ENCODE assay signal across 10 cellular contexts in the genomic region with DNA sequence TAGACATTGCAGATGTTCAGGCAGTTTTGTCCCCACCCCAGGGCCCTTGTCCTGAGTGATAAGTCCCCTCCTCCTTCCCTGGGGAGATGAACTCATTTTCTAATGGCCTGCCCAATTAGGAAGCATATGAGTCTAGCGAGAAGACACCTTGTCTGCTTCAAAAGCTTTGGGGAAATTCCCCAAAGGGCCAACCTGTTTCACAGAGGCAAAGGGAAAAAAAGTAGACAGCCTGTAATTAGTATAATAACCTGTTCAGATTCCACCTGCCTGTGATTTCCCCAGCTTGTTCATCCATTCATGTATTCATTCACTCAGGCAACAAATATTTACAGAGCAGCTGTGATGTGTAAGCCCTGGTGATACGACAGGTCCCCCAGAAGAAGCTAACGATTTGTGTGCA.
DNase-seq lines count a peak whose midpoint lies in the region; ATAC-seq and TF ChIP-seq lines count a peak whose summit lies in the region.
"Had no signal": no experiment of that assay in that cellular context is flagged by ENCODE, and none has a peak within 500 bp of the region (broad histone marks: within the 10 kb centered on the region; RNA-seq: fewer than 3 reads in every experiment).

No MANE protein-coding gene starts in this region.

- H3K4me1 ChIP-seq in mucosa of descending colon (ENCODE audit: low read depth): no peaks in the 10 kb centered on the region
- peaks cover 16% of the 10 kb centered on the region for H3K4me1 ChIP-seq in mammary epithelial cell (ENCODE audit: insufficient read depth, low read length)

- dilution Hi-C loops in mammary epithelial cell (cut with HindIII; ENCODE audit: low sequenced_read_pairs): no loop called here

- H3K27ac ChIP-seq in mammary epithelial cell (ENCODE audit: insufficient read depth, low read depth, low read length): no peak overlapping the region
- H3K27ac ChIP-seq: HL-60 had no signal

- no peaks in the 10 kb centered on the region for H4K20me1 ChIP-seq in mammary epithelial cell (ENCODE audit: insufficient read depth, low read length)

- peak; percentile 9 to 96 (median 78) for DNase-seq in NCI-H1417 (lab: John Stamatoyannopoulos, UW)
- DNase-seq in mucosa of descending colon: no peak
- no peak for DNase-seq in NOMO-1 (lab: John Stamatoyannopoulos, UW; ENCODE audit: unreplicated experiment in 2 of 2)
- DNase-seq in nucleus accumbens (lab: John Stamatoyannopoulos, UW): no peak
- DNase-seq in stimulated activated CD4-positive, alpha-beta T cell treated with anti-CD3 and anti-CD28 coated beads, Interleukin-1b, Interleukin-23, amount 100 ng/mL, for 48 hours: no peak
- DNase-seq in mammary epithelial cell: no peak
- DNase-seq: anterior cingulate cortex had no signal

- H3K36me3 ChIP-seq in mucosa of descending colon (ENCODE audit: low read depth) (no peaks in the 10 kb centered on the region), mammary epithelial cell (ENCODE audit: insufficient read depth, low read length) (no peaks in the 10 kb centered on the region)

- H3K9me3 ChIP-seq in mucosa of descending colon (no peaks in the 10 kb centered on the region), mammary epithelial cell (replicated peaks; ENCODE audit: insufficient read depth, low read length) (no peaks in the 10 kb centered on the region)

- in situ Hi-C loops in mammary epithelial cell (cut with MboI; ENCODE audit: low sequenced_read_pairs in 2 of 2): no loop called here

- ATAC-seq in GM18858 (IDR thresholded peaks at IDR 0.05; ENCODE audit: unreplicated experiment) (peak; percentile 63), HG02588 (IDR thresholded peaks at IDR 0.05; ENCODE audit: unreplicated experiment) (peak; percentile 62), mucosa of descending colon (peak; percentile 51)

- no peak overlapping the region for H2AFZ ChIP-seq in mammary epithelial cell (ENCODE audit: low read depth, low read length)

- no TSS peak for BruUV-seq in mammary epithelial cell (replicated peaks; lab: Mats Ljungman, UMichigan)

- H3K4me3 ChIP-seq in mucosa of descending colon: no peak overlapping the region
- H3K4me3 ChIP-seq in mammary epithelial cell (replicated peaks in 1 of 3; ENCODE audit: insufficient read depth in 1 of 3, low read depth in 2 of 3, low read length in 3 of 3): no peak overlapping the region

- no peak overlapping the region for H3K9ac ChIP-seq in mammary epithelial cell (ENCODE audit: insufficient read depth, low read length)

- peaks cover 3% of the 10 kb centered on the region for H3K27me3 ChIP-seq in mammary epithelial cell (ENCODE audit: insufficient read depth, low read length)

- no peaks in the 10 kb centered on the region for H3K79me2 ChIP-seq in mammary epithelial cell (ENCODE audit: insufficient read depth, low read length)

- 88% methylated on average over 2 of the region's 3 CpGs for WGBS in mammary epithelial cell (ENCODE audit: low coverage, missing lambda C conversion rate)

- H3K4me2 ChIP-seq in mammary epithelial cell (ENCODE audit: insufficient read depth, low read depth, low read length): no peak overlapping the region

- intact Hi-C loops in mucosa of descending colon (cut with DNase I, micrococcal nuclease) (no loop called here), mammary epithelial cell (cut with micrococcal nuclease) (no loop called here)

- CTCF ChIA-PET in mammary epithelial cell (lab: Charles Lee; ENCODE audit: low non-redundant PET): no interaction called here

- TF ChIP-seq CTCF in mucosa of descending colon (IDR thresholded peaks at IDR 0.05) (no peak), mammary epithelial cell (conservative IDR thresholded peaks at IDR 0.05 in 1 of 2, IDR thresholded peaks at IDR 0.05 in 1 of 2; ENCODE audit: extremely low read depth in 1 of 2, insufficient read depth in 1 of 2, low read depth in 1 of 2, low read length in 2 of 2) (no peak)

Comparison
In these comparisons a context has a peak if more than half of its experiments do, and no peak if none do; other contexts are left out.
1. DNase-seq: peak in NCI-H1417 (3 of 3); none in mucosa of descending colon (0 of 3), NOMO-1 (0 of 2), nucleus accumbens (0 of 56), stimulated activated CD4-positive, alpha-beta T cell treated with anti-CD3 and anti-CD28 coated beads, Interleukin-1b, Interleukin-23, amount 100 ng/mL, for 48 hours (single experiment) and mammary epithelial cell (single experiment).
2. Peak in every context shown above with its lines, with median percentiles within 50 percentile points of each other: ATAC-seq.